Comparison of ENCODE assay signal across 11 cellular contexts in the genomic region with DNA sequence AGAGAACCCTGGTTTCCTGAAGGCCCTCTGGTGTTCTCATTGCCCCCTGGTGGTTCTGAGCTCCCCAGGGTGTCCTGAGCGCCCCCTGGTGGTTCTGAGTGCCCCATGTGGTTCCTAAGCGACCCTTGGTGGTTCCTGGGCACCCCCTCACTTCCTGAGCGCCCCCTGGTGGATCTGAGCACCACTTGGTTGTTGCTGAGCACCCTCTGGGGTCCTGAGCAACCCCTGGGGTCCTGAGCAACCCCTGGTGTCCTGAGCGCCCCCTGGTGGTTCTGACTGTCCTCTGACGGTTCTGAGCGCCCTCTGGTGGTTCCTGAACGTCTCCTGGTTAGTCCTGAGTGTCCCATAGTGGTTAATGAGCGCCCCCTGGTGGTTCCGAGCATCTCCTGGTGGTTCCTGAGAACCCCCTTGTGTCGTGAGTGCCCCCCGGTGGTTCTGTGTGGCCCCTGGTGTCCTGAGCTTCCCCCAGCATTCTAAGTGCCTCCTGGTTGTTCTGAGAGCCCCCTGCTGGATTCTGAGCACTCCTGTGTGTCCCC.
DNase-seq lines count a peak whose midpoint lies in the region; ATAC-seq lines count a peak whose summit lies in the region.
"Had no signal": no experiment of that assay in that cellular context is flagged by ENCODE, and none has a peak within 500 bp of the region (broad histone marks: within the 10 kb centered on the region; RNA-seq: fewer than 3 reads in every experiment).

No MANE protein-coding gene starts in this region.

- no peaks in the 10 kb centered on the region for H3K4me1 Mint-ChIP-seq in activated T-helper 17 cell treated with anti-CD3 and anti-CD28 coated beads, Interleukin-2, amount 50 U/mL, for 72 hours

- no peak overlapping the region for H3K4me3 Mint-ChIP-seq in activated T-helper 17 cell treated with anti-CD3 and anti-CD28 coated beads, Interleukin-2, amount 50 U/mL, for 72 hours

- no peaks in the 10 kb centered on the region for H3K9me3 Mint-ChIP-seq in activated T-helper 17 cell treated with anti-CD3 and anti-CD28 coated beads, Interleukin-2, amount 50 U/mL, for 72 hours

- no peaks in the 10 kb centered on the region for H3K36me3 Mint-ChIP-seq in activated T-helper 17 cell treated with anti-CD3 and anti-CD28 coated beads, Interleukin-2, amount 50 U/mL, for 72 hours (ENCODE audit: low read depth)

- H3K27ac ChIP-seq in iPS DF 6.9 (ENCODE audit: low read length) = no peak overlapping the region
- H3K27ac ChIP-seq: ovary had no signal

- peak; percentile 94 for ATAC-seq in stimulated activated naive CD8-positive, alpha-beta T cell treated with anti-CD3 and anti-CD28 coated beads, Interleukin-15, Interleukin-2, amounts not matched to agents 100 U/mL and 50 U/mL, for 24 hours
- ATAC-seq in HG03442 (IDR thresholded peaks at IDR 0.05; ENCODE audit: unreplicated experiment) (no peak), HG02571 (IDR thresholded peaks at IDR 0.05; ENCODE audit: unreplicated experiment) (no peak)
- ATAC-seq in activated T-helper 17 cell treated with anti-CD3 and anti-CD28 coated beads, Interleukin-2, amount 50 U/mL, for 72 hours (replicated peaks) = no peak

- H3K27me3 Mint-ChIP-seq in activated T-helper 17 cell treated with anti-CD3 and anti-CD28 coated beads, Interleukin-2, amount 50 U/mL, for 72 hours = no peaks in the 10 kb centered on the region

- H3K4me1 ChIP-seq in iPS DF 6.9 (ENCODE audit: control insufficient read depth, insufficient read depth, low read length) = no peaks in the 10 kb centered on the region

- no CpG with 5 or more reads among the region's 11 CpGs for WGBS in iPS DF 6.9 (ENCODE audit: insufficient coverage, insufficient read length)

- no peaks in the 10 kb centered on the region for H3K27me3 ChIP-seq in iPS DF 6.9 (ENCODE audit: control insufficient read depth, insufficient read depth, low read length)
- H3K27me3 ChIP-seq: ovary had no signal

- no peak overlapping the region for H3K4me3 ChIP-seq in iPS DF 6.9 (ENCODE audit: low read length)
- H3K4me3 ChIP-seq: ovary had no signal

- no peak overlapping the region for H3K27ac Mint-ChIP-seq in activated T-helper 17 cell treated with anti-CD3 and anti-CD28 coated beads, Interleukin-2, amount 50 U/mL, for 72 hours

- DNase-seq in activated T-cell treated with anti-CD3 and anti-CD28 coated beads for 24 hours (ENCODE audit: low read depth) = peak; percentile 57
- DNase-seq in activated T-cell treated with anti-CD3 and anti-CD28 coated beads, Interleukin-2, amount 50 U/mL, for 48 hours = no peak
- peak; percentile 18 for DNase-seq in T-helper 22 cell (ENCODE audit: low read depth)
- DNase-seq in iPS DF 6.9 (ENCODE audit: low read depth, low spot score) = peak; percentile 1
- peak; percentile 97 for DNase-seq in stimulated activated naive CD8-positive, alpha-beta T cell treated with anti-CD3 and anti-CD28 coated beads, Interleukin-15, Interleukin-2, amounts not matched to agents 100 U/mL and 50 U/mL, for 24 hours
- DNase-seq: HCEC 1CT, NCI-H2029 had no signal

- H3K36me3 ChIP-seq in iPS DF 6.9 (ENCODE audit: control insufficient read depth, insufficient read depth, low read length) = no peaks in the 10 kb centered on the region; the same call in 1 of the 2 replicates
- H3K36me3 ChIP-seq: ovary had no signal

- H3K9me3 ChIP-seq in iPS DF 6.9 (ENCODE audit: control insufficient read depth, insufficient read depth, low read length) = peaks cover 9% of the 10 kb centered on the region
- H3K9me3 ChIP-seq: ovary had no signal

Comparison
In these comparisons a context has a peak if more than half of its experiments do, and no peak if none do; other contexts are left out.
1. DNase-seq: peak in activated T-cell treated with anti-CD3 and anti-CD28 coated beads for 24 hours (single experiment), T-helper 22 cell (single experiment), iPS DF 6.9 (single experiment) and stimulated activated naive CD8-positive, alpha-beta T cell treated with anti-CD3 and anti-CD28 coated beads, Interleukin-15, Interleukin-2, amounts not matched to agents 100 U/mL and 50 U/mL, for 24 hours (single experiment); none in activated T-cell treated with anti-CD3 and anti-CD28 coated beads, Interleukin-2, amount 50 U/mL, for 48 hours (0 of 2).